ENCODE assay signal across 1 cellular context in the genomic region with DNA sequence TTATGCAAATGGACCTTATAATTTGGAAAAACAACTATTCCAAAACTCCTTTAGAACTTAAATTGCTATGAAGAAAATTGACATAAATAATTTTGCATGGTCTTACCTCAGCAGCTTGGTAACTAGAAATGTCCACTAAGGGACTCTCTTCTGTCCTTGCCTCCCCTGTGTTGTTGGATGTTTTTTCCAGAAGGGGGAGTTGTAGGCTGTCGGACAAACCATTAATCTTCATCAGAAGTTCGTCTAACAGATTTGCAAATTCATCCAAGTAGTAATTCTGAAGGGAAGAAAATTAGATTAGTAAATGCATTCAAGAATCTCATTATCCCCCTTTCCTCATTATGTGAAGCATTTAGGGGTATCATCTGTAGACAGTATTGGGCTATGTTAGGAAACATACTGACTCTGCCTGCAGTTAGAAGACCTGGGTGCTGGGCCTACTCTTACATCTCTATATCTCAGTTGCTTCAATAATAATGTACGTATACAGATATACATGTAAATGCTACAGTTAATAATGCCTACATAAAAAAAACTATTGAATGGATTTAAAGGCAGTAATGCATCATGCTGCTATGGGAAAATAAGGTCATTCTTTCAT.
TF ChIP-seq lines count a peak whose summit lies in the region.

No MANE protein-coding gene starts in this region.

TF ChIP-seq in SK-N-SH, 30 proteins besides CTCF, POLR2A, EP300 and RAD21 (continued from another document):
- TF ChIP-seq YY1 (IDR thresholded peaks at IDR 0.05; ENCODE audit: low read depth) (no peak), MXI1 (IDR thresholded peaks at IDR 0.05; ENCODE audit: low read depth, low read length) (no peak)
TF ChIP-seq in SK-N-SH: peak in this region for 2.
